ENCODE assay signal across 8 cellular contexts in genomic region chr5:40755093-40755406, GRCh38.
DNase-seq lines count a peak whose midpoint lies in the region; ATAC-seq lines count a peak whose summit lies in the region.

No MANE protein-coding gene starts in this region.

- peaks cover 0 to 6% of the 10 kb centered on the region in 2 donors for H3K36me3 ChIP-seq in mucosa of rectum (ENCODE audit: control insufficient read depth in 2 of 2, insufficient read depth in 2 of 2, low read length in 2 of 2)

- peak; percentile 69 for DNase-seq in D341Med (ENCODE audit: low spot score)
- DNase-seq in HS-5 (ENCODE audit: low read depth): peak; percentile 74
- peak; percentile 85 to 94 for DNase-seq in NOMO-1 (lab: John Stamatoyannopoulos, UW; ENCODE audit: unreplicated experiment in 2 of 2)
- DNase-seq in activated CD8-positive, alpha-beta memory T cell treated with anti-CD3 and anti-CD28 coated beads for 48 hours (ENCODE audit: low read depth in 2 of 3, low spot score in 2 of 3): peak in 2 of 3 experiments; percentile 17 to 31
- peak; percentile 34 for DNase-seq in epithelial cell of prostate (ENCODE audit: low read depth, low spot score)
- peak; percentile 23 to 33 for DNase-seq in stimulated activated CD8-positive, alpha-beta memory T cell treated with anti-CD3 and anti-CD28 coated beads, Interleukin-4, amount 100 ng/mL, for 4 hours (ENCODE audit: low read depth in 2 of 2, low spot score in 1 of 2)

- H3K27ac ChIP-seq in epithelial cell of prostate (peak overlapping the region; percentile 65), mucosa of rectum (ENCODE audit: low read depth in 2 of 2, low read length in 2 of 2) (peak overlapping the region; percentile 84 to 93)

- H3K9ac ChIP-seq in mucosa of rectum (ENCODE audit: low read depth in 1 of 2, low read length in 2 of 2): peak overlapping the region; percentile 86 to 92

- ATAC-seq in GM21360 (IDR thresholded peaks at IDR 0.05; ENCODE audit: unreplicated experiment): peak; percentile 78

- no peaks in the 10 kb centered on the region for H3K27me3 ChIP-seq in mucosa of rectum (ENCODE audit: control insufficient read depth in 2 of 2, insufficient read depth in 2 of 2, low read length in 2 of 2)

- peaks cover 0 to 11% of the 10 kb centered on the region in 2 donors for H3K4me1 ChIP-seq in mucosa of rectum (ENCODE audit: control insufficient read depth in 2 of 2, insufficient read depth in 2 of 2, low read length in 2 of 2)

- no peaks in the 10 kb centered on the region for H3K9me3 ChIP-seq in mucosa of rectum (ENCODE audit: control insufficient read depth in 2 of 2, low read length in 2 of 2)

- peak overlapping the region; percentile 75 to 96 for H3K4me3 ChIP-seq in mucosa of rectum (ENCODE audit: low read length in 2 of 2)

Comparison
In these comparisons a context has a peak if more than half of its experiments do, and no peak if none do; other contexts are left out.
1. Peak in every context shown above with its lines: DNase-seq, ATAC-seq, H3K4me3 ChIP-seq and H3K27ac ChIP-seq.
2. DNase-seq: peak in every context shown above with its lines; median percentile 90 in NOMO-1; 74 in HS-5; 69 in D341Med; 34 in epithelial cell of prostate; 28 in stimulated activated CD8-positive, alpha-beta memory T cell treated with anti-CD3 and anti-CD28 coated beads, Interleukin-4, amount 100 ng/mL, for 4 hours; 24 in activated CD8-positive, alpha-beta memory T cell treated with anti-CD3 and anti-CD28 coated beads for 48 hours.